ENCODE assay signal across 1 cellular context in the genomic region with DNA sequence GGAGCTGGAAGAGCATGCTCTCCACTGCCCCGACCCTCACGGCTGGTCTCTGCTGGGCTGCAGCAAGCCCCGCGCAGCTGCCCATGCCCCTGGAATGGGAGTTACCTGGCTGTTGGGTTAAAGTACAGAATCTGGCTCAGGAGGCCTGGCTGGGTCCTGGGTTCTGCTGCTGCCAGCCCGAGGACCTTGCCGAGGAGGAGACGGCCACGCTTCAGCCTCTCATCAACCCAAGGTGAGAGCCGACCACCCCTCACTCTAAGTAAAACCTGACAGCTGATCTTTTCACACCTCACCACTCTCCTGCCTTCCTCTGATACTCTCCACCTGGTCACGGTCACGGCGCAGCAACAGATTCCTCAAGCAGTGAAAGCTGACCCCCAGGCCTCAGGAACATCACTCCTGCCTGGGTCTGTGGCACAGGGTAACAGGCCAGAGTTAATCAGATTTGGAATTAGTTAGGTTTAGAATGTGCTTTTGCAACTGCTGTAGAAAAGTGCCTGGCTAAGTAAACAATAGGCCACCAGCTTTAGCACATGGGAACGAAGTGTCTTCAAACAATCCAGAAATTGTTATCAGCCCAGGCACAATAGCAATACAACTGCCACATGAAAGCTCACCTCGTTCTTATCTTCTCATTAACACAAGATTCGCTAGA.
TF ChIP-seq lines count a peak whose summit lies in the region.

No MANE protein-coding gene starts in this region.

TF ChIP-seq in HepG2, 621 proteins besides CTCF, POLR2A, EP300 and RAD21:
- TF ChIP-seq ZC3H13 (CRISPR knock-in tag; IDR thresholded peaks at IDR 0.05) (no peak), ZNF724P (CRISPR knock-in tag; IDR thresholded peaks at IDR 0.05; ENCODE audit: borderline replicate concordance) (no peak), ZNF703 (CRISPR knock-in tag; IDR thresholded peaks at IDR 0.05; ENCODE audit: borderline replicate concordance) (no peak), ARID2 (CRISPR knock-in tag; IDR thresholded peaks at IDR 0.05; ENCODE audit: borderline replicate concordance) (no peak), SIN3A (IDR thresholded peaks at IDR 0.05; ENCODE audit: borderline replicate concordance, low read depth, low read length) (no peak), ZNF230 (CRISPR knock-in tag; IDR thresholded peaks at IDR 0.05) (no peak), HDAC6 (IDR thresholded peaks at IDR 0.05; ENCODE audit: low read depth, low read length) (no peak), ZNF570 (CRISPR knock-in tag; IDR thresholded peaks at IDR 0.05; ENCODE audit: borderline replicate concordance) (no peak), ZMYM2 (CRISPR knock-in tag; IDR thresholded peaks at IDR 0.05) (no peak), NR2C2 (CRISPR knock-in tag; IDR thresholded peaks at IDR 0.05; ENCODE audit: borderline replicate concordance) (no peak), ZSCAN20 (CRISPR knock-in tag; IDR thresholded peaks at IDR 0.05; ENCODE audit: borderline replicate concordance) (no peak), MAFG (CRISPR knock-in tag; IDR thresholded peaks at IDR 0.05) (no peak), ZNF282 (IDR thresholded peaks at IDR 0.05; ENCODE audit: partially characterized antibody) (no peak), SOX6 (IDR thresholded peaks at IDR 0.05) (no peak), SOX6 (CRISPR knock-in tag; IDR thresholded peaks at IDR 0.05) (peak; percentile 54; the same call in 1 of the 2 replicates), RFXAP (CRISPR knock-in tag; IDR thresholded peaks at IDR 0.05; ENCODE audit: borderline replicate concordance) (no peak), SOX5 (CRISPR knock-in tag; IDR thresholded peaks at IDR 0.05; ENCODE audit: borderline replicate concordance) (peak; percentile 36; the same call in 1 of the 2 replicates), ADNP (CRISPR knock-in tag; IDR thresholded peaks at IDR 0.05) (no peak), STAT5B (CRISPR knock-in tag; IDR thresholded peaks at IDR 0.05) (no peak), SALL1 (CRISPR knock-in tag; IDR thresholded peaks at IDR 0.05) (no peak), SMAD1 (CRISPR knock-in tag; IDR thresholded peaks at IDR 0.05; ENCODE audit: borderline replicate concordance, low read depth) (no peak), ZNF788 (CRISPR knock-in tag; IDR thresholded peaks at IDR 0.05; ENCODE audit: borderline replicate concordance) (no peak), ZNF891 (CRISPR knock-in tag; IDR thresholded peaks at IDR 0.05) (no peak), SOX13 (IDR thresholded peaks at IDR 0.05) (no peak), SOX13 (CRISPR knock-in tag; conservative IDR thresholded peaks at IDR 0.05 in 1 of 2, IDR thresholded peaks at IDR 0.05 in 1 of 2) (peak in 1 of 2 experiments; percentile 80; a peak in 2 of 4 replicates)
- TF ChIP-seq, protein P1, sequence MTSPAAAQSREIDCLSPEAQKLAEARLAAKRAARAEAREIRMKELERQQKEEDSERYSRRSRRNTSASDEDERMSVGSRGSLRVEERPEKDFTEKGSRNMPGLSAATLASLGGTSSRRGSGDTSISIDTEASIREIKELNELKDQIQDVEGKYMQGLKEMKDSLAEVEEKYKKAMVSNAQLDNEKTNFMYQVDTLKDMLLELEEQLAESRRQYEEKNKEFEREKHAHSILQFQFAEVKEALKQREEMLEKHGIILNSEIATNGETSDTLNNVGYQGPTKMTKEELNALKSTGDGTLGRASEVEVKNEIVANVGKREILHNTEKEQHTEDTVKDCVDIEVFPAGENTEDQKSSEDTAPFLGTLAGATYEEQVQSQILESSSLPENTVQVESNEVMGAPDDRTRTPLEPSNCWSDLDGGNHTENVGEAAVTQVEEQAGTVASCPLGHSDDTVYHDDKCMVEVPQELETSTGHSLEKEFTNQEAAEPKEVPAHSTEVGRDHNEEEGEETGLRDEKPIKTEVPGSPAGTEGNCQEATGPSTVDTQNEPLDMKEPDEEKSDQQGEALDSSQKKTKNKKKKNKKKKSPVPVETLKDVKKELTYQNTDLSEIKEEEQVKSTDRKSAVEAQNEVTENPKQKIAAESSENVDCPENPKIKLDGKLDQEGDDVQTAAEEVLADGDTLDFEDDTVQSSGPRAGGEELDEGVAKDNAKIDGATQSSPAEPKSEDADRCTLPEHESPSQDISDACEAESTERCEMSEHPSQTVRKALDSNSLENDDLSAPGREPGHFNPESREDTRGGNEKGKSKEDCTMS (CRISPR knock-in tag; conservative IDR thresholded peaks at IDR 0.05): no peak
- TF ChIP-seq, protein P2, sequence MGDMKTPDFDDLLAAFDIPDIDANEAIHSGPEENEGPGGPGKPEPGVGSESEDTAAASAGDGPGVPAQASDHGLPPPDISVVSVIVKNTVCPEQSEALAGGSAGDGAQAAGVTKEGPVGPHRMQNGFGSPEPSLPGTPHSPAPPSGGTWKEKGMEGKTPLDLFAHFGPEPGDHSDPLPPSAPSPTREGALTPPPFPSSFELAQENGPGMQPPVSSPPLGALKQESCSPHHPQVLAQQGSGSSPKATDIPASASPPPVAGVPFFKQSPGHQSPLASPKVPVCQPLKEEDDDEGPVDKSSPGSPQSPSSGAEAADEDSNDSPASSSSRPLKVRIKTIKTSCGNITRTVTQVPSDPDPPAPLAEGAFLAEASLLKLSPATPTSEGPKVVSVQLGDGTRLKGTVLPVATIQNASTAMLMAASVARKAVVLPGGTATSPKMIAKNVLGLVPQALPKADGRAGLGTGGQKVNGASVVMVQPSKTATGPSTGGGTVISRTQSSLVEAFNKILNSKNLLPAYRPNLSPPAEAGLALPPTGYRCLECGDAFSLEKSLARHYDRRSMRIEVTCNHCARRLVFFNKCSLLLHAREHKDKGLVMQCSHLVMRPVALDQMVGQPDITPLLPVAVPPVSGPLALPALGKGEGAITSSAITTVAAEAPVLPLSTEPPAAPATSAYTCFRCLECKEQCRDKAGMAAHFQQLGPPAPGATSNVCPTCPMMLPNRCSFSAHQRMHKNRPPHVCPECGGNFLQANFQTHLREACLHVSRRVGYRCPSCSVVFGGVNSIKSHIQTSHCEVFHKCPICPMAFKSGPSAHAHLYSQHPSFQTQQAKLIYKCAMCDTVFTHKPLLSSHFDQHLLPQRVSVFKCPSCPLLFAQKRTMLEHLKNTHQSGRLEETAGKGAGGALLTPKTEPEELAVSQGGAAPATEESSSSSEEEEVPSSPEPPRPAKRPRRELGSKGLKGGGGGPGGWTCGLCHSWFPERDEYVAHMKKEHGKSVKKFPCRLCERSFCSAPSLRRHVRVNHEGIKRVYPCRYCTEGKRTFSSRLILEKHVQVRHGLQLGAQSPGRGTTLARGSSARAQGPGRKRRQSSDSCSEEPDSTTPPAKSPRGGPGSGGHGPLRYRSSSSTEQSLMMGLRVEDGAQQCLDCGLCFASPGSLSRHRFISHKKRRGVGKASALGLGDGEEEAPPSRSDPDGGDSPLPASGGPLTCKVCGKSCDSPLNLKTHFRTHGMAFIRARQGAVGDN (CRISPR knock-in tag; IDR thresholded peaks at IDR 0.05): 0 out of 2 replicates have a peak, but pooled peaks have one; percentile 9
- TF ChIP-seq, protein P3, sequence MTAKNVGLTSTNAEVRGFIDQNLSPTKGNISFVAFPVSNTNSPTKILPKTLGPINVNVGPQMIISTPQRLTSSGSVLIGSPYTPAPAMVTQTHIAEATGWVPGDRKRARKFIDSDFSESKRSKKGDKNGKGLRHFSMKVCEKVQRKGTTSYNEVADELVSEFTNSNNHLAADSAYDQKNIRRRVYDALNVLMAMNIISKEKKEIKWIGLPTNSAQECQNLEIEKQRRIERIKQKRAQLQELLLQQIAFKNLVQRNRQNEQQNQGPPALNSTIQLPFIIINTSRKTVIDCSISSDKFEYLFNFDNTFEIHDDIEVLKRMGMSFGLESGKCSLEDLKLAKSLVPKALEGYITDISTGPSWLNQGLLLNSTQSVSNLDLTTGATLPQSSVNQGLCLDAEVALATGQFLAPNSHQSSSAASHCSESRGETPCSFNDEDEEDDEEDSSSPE (CRISPR knock-in tag; IDR thresholded peaks at IDR 0.05): no peak
- TF ChIP-seq, protein P4, sequence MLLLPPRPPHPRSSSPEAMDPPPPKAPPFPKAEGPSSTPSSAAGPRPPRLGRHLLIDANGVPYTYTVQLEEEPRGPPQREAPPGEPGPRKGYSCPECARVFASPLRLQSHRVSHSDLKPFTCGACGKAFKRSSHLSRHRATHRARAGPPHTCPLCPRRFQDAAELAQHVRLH (CRISPR knock-in tag; IDR thresholded peaks at IDR 0.05; ENCODE audit: borderline replicate concordance, low read depth): no peak
- TF ChIP-seq, protein P5, sequence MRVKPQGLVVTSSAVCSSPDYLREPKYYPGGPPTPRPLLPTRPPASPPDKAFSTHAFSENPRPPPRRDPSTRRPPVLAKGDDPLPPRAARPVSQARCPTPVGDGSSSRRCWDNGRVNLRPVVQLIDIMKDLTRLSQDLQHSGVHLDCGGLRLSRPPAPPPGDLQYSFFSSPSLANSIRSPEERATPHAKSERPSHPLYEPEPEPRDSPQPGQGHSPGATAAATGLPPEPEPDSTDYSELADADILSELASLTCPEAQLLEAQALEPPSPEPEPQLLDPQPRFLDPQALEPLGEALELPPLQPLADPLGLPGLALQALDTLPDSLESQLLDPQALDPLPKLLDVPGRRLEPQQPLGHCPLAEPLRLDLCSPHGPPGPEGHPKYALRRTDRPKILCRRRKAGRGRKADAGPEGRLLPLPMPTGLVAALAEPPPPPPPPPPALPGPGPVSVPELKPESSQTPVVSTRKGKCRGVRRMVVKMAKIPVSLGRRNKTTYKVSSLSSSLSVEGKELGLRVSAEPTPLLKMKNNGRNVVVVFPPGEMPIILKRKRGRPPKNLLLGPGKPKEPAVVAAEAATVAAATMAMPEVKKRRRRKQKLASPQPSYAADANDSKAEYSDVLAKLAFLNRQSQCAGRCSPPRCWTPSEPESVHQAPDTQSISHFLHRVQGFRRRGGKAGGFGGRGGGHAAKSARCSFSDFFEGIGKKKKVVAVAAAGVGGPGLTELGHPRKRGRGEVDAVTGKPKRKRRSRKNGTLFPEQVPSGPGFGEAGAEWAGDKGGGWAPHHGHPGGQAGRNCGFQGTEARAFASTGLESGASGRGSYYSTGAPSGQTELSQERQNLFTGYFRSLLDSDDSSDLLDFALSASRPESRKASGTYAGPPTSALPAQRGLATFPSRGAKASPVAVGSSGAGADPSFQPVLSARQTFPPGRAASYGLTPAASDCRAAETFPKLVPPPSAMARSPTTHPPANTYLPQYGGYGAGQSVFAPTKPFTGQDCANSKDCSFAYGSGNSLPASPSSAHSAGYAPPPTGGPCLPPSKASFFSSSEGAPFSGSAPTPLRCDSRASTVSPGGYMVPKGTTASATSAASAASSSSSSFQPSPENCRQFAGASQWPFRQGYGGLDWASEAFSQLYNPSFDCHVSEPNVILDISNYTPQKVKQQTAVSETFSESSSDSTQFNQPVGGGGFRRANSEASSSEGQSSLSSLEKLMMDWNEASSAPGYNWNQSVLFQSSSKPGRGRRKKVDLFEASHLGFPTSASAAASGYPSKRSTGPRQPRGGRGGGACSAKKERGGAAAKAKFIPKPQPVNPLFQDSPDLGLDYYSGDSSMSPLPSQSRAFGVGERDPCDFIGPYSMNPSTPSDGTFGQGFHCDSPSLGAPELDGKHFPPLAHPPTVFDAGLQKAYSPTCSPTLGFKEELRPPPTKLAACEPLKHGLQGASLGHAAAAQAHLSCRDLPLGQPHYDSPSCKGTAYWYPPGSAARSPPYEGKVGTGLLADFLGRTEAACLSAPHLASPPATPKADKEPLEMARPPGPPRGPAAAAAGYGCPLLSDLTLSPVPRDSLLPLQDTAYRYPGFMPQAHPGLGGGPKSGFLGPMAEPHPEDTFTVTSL (CRISPR knock-in tag; IDR thresholded peaks at IDR 0.05; ENCODE audit: borderline replicate concordance): no peak
- TF ChIP-seq, protein P6, sequence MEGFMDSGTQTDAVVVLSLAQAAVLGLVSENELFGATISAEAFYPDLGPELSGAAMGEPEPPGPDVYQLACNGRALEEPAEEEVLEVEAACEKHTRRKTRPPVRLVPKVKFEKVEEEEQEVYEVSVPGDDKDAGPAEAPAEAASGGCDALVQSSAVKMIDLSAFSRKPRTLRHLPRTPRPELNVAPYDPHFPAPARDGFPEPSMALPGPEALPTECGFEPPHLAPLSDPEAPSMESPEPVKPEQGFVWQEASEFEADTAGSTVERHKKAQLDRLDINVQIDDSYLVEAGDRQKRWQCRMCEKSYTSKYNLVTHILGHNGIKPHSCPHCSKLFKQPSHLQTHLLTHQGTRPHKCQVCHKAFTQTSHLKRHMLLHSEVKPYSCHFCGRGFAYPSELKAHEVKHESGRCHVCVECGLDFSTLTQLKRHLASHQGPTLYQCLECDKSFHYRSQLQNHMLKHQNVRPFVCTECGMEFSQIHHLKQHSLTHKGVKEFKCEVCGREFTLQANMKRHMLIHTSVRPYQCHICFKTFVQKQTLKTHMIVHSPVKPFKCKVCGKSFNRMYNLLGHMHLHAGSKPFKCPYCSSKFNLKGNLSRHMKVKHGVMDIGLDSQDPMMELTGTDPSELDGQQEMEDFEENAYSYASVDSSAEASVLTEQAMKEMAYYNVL (CRISPR knock-in tag; IDR thresholded peaks at IDR 0.05; ENCODE audit: borderline replicate concordance): no peak
- TF ChIP-seq, protein P7, sequence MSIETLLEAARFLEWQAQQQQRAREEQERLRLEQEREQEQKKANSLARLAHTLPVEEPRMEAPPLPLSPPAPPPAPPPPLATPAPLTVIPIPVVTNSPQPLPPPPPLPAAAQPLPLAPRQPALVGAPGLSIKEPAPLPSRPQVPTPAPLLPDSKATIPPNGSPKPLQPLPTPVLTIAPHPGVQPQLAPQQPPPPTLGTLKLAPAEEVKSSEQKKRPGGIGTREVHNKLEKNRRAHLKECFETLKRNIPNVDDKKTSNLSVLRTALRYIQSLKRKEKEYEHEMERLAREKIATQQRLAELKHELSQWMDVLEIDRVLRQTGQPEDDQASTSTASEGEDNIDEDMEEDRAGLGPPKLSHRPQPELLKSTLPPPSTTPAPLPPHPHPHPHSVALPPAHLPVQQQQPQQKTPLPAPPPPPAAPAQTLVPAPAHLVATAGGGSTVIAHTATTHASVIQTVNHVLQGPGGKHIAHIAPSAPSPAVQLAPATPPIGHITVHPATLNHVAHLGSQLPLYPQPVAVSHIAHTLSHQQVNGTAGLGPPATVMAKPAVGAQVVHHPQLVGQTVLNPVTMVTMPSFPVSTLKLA (IDR thresholded peaks at IDR 0.05): no peak
- TF ChIP-seq, protein P8, sequence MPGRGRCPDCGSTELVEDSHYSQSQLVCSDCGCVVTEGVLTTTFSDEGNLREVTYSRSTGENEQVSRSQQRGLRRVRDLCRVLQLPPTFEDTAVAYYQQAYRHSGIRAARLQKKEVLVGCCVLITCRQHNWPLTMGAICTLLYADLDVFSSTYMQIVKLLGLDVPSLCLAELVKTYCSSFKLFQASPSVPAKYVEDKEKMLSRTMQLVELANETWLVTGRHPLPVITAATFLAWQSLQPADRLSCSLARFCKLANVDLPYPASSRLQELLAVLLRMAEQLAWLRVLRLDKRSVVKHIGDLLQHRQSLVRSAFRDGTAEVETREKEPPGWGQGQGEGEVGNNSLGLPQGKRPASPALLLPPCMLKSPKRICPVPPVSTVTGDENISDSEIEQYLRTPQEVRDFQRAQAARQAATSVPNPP (CRISPR knock-in tag; IDR thresholded peaks at IDR 0.05): no peak
- TF ChIP-seq, protein P9, sequence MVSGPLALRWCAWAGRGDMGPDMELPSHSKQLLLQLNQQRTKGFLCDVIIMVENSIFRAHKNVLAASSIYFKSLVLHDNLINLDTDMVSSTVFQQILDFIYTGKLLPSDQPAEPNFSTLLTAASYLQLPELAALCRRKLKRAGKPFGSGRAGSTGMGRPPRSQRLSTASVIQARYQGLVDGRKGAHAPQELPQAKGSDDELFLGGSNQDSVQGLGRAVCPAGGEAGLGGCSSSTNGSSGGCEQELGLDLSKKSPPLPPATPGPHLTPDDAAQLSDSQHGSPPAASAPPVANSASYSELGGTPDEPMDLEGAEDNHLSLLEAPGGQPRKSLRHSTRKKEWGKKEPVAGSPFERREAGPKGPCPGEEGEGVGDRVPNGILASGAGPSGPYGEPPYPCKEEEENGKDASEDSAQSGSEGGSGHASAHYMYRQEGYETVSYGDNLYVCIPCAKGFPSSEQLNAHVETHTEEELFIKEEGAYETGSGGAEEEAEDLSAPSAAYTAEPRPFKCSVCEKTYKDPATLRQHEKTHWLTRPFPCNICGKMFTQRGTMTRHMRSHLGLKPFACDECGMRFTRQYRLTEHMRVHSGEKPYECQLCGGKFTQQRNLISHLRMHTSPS (CRISPR knock-in tag; IDR thresholded peaks at IDR 0.05; ENCODE audit: low read depth): no peak
